Comparison of ENCODE assay signal across 23 cellular contexts in genomic region chr14:76396714-76397187, GRCh38. TPM values are rescaled to one million over a fixed set of nuclear protein-coding genes. Genes with fewer than 3 reads are reported as not detected.
"Had no signal": no experiment of that assay in that cellular context is flagged by ENCODE, and none has a peak within 500 bp of the region (broad histone marks: within the 10 kb centered on the region; RNA-seq: fewer than 3 reads in every experiment).

No MANE protein-coding gene starts in this region.

- H3K27ac Mint-ChIP-seq: activated CD8-positive, alpha-beta memory T cell treated with anti-CD3 and anti-CD28 coated beads, Interleukin-2, amount 10 ng/mL, durations not matched to agents 7 days and 5 days; activated naive CD4-positive, alpha-beta T cell treated with anti-CD3 and anti-CD28 coated beads, Interleukin-2, amount 10 ng/mL, durations not matched to agents 7 days and 5 days; activated T-helper 2 cell treated with anti-CD3 and anti-CD28 coated beads, Interferon-gamma antibody, Interleukin-2, Interleukin-4, amounts not matched to agents 10 μg/mL and 5 μg/mL and 100 μg/mL, durations not matched to agents 14 hours and 24 hours and 36 hours; memory B cell; naive thymus-derived CD8-positive, alpha-beta T cell; stimulated activated naive CD8-positive, alpha-beta T cell treated with anti-CD3 and anti-CD28 coated beads, Interleukin-15, amount 100 ng/mL, for 72 hours; T-cell had no signal

- H3K27me3 Mint-ChIP-seq: stimulated activated naive CD8-positive, alpha-beta T cell treated with anti-CD3 and anti-CD28 coated beads, Interleukin-15, amount 100 ng/mL, for 72 hours had no signal

- H3K9me3 Mint-ChIP-seq: activated naive CD4-positive, alpha-beta T cell treated with anti-CD3 and anti-CD28 coated beads, Interleukin-2, amount 10 ng/mL, durations not matched to agents 7 days and 5 days; activated T-helper 2 cell treated with anti-CD3 and anti-CD28 coated beads, Interferon-gamma antibody, Interleukin-2, Interleukin-4, amounts not matched to agents 10 μg/mL and 5 μg/mL and 100 μg/mL, durations not matched to agents 14 hours and 24 hours and 36 hours; memory B cell; naive thymus-derived CD8-positive, alpha-beta T cell; stimulated activated naive CD8-positive, alpha-beta T cell treated with anti-CD3 and anti-CD28 coated beads, Interleukin-15, amount 100 ng/mL, for 72 hours; T-cell had no signal

- H3K27ac ChIP-seq: epithelial cell of prostate, left lung, sigmoid colon, spleen, testis had no signal

- H3K4me1 Mint-ChIP-seq: activated CD8-positive, alpha-beta memory T cell treated with anti-CD3 and anti-CD28 coated beads, Interleukin-2, amount 10 ng/mL, durations not matched to agents 7 days and 5 days; activated naive CD4-positive, alpha-beta T cell treated with anti-CD3 and anti-CD28 coated beads, Interleukin-2, amount 10 ng/mL, durations not matched to agents 7 days and 5 days; memory B cell; naive thymus-derived CD8-positive, alpha-beta T cell; stimulated activated naive CD8-positive, alpha-beta T cell treated with anti-CD3 and anti-CD28 coated beads, Interleukin-15, amount 100 ng/mL, for 72 hours; T-cell had no signal

- H3K27me3 ChIP-seq: testis had no signal

- H3K9me3 ChIP-seq: left lung, mucosa of descending colon, sigmoid colon, spleen, testis had no signal

- H3K36me3 ChIP-seq: left lung, sigmoid colon, spleen had no signal

- DNase-seq: activated CD4-positive, alpha-beta T cell treated with anti-CD3 and anti-CD28 coated beads, Interleukin-2, amount 50 U/mL, for 4 hours; activated CD4-positive, CD25-positive, alpha-beta regulatory T cell treated with anti-CD3 and anti-CD28 coated beads, Interleukin-2, amount 50 U/mL, for 72 hours; activated CD8-positive, alpha-beta memory T cell treated with anti-CD3 and anti-CD28 coated beads, Interleukin-2, amount 10 ng/mL, durations not matched to agents 7 days and 5 days; activated naive CD4-positive, alpha-beta T cell treated with anti-CD3 and anti-CD28 coated beads, Interleukin-2, amount 10 ng/mL, durations not matched to agents 7 days and 5 days; activated T-cell treated with anti-CD3 and anti-CD28 coated beads, Interleukin-2, amount 50 U/mL, for 1 hour; dermis blood vessel endothelial cell; foreskin melanocyte; head of caudate nucleus; left lung; mucosa of descending colon; naive thymus-derived CD8-positive, alpha-beta T cell; occipital lobe; sigmoid colon; spleen; stimulated activated naive CD8-positive, alpha-beta T cell treated with anti-CD3 and anti-CD28 coated beads, Interleukin-15, amount 100 ng/mL, for 72 hours; T-cell; T-helper 9 cell; testis had no signal

- H3K4me3 Mint-ChIP-seq: activated CD8-positive, alpha-beta memory T cell treated with anti-CD3 and anti-CD28 coated beads, Interleukin-2, amount 10 ng/mL, durations not matched to agents 7 days and 5 days; activated naive CD4-positive, alpha-beta T cell treated with anti-CD3 and anti-CD28 coated beads, Interleukin-2, amount 10 ng/mL, durations not matched to agents 7 days and 5 days; memory B cell; naive thymus-derived CD8-positive, alpha-beta T cell; stimulated activated naive CD8-positive, alpha-beta T cell treated with anti-CD3 and anti-CD28 coated beads, Interleukin-15, amount 100 ng/mL, for 72 hours; T-cell had no signal

- ATAC-seq: activated CD8-positive, alpha-beta memory T cell treated with anti-CD3 and anti-CD28 coated beads, Interleukin-2, amount 10 ng/mL, durations not matched to agents 7 days and 5 days; left lung; mucosa of descending colon; naive thymus-derived CD8-positive, alpha-beta T cell; stimulated activated naive CD8-positive, alpha-beta T cell treated with anti-CD3 and anti-CD28 coated beads, Interleukin-15, amount 100 ng/mL, for 72 hours; T-cell had no signal

- H3K4me3 ChIP-seq: left lung, mucosa of descending colon, sigmoid colon, spleen, testis had no signal

- H3K4me1 ChIP-seq: left lung, sigmoid colon, spleen, testis had no signal

- H3K36me3 Mint-ChIP-seq: activated CD8-positive, alpha-beta memory T cell treated with anti-CD3 and anti-CD28 coated beads, Interleukin-2, amount 10 ng/mL, durations not matched to agents 7 days and 5 days; activated naive CD4-positive, alpha-beta T cell treated with anti-CD3 and anti-CD28 coated beads, Interleukin-2, amount 10 ng/mL, durations not matched to agents 7 days and 5 days; memory B cell; naive thymus-derived CD8-positive, alpha-beta T cell; T-cell had no signal

RNA-seq across cellular contexts. Expression of gene ESRRB, which starts 20.8 kb away (rescaled TPM):
- total RNA-seq: activated CD8-positive, alpha-beta memory T cell treated with anti-CD3 and anti-CD28 coated beads, Interleukin-2, amount 10 ng/mL, durations not matched to agents 7 days and 5 days; dermis blood vessel endothelial cell; fibroblast of lung; pulmonary artery endothelial cell had no signal
- polyA plus RNA-seq: fibroblast of lung; naive thymus-derived CD8-positive, alpha-beta T cell had no signal
